26 cellular contexts compared by ENCODE assay signal in the genomic region with DNA sequence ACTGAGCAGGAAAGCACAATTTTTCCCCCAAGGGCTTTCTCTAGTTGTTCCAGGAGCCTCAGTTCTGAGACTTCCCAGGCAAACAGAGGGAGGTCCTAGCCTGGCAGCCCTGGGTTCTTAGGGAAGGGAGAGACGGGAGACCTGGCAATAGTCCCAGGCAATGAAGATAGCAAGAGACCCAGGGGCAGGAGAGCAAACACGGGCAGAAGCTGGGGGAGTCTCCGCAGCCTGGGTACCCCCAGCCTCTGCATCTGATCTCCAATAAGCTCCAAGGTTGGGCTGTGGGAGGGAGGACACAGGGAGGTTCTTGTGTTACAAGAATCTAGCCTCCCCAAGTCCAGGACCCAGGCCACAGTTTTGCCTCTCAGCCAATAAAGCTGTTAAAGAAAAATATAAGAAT. TPM values are rescaled to one million over a fixed set of nuclear protein-coding genes. Genes with fewer than 3 reads are reported as not detected.
"Had no signal": no experiment of that assay in that cellular context is flagged by ENCODE, and none has a peak within 500 bp of the region (broad histone marks: within the 10 kb centered on the region; RNA-seq: fewer than 3 reads in every experiment).

No MANE protein-coding gene starts in this region.

- H3K4me3 ChIP-seq: adrenal gland, ascending aorta, esophagus squamous epithelium, gastroesophageal sphincter, lower lobe of right lung, mucosa of descending colon, tibial artery had no signal

- H3K27ac ChIP-seq: adrenal gland, ascending aorta, esophagus squamous epithelium, gastroesophageal sphincter, lower lobe of right lung, parathyroid adenoma, tibial artery had no signal

- H3K36me3 ChIP-seq: adrenal gland, ascending aorta, esophagus squamous epithelium, gastroesophageal sphincter, lower lobe of right lung, tibial artery had no signal

- H3K9ac ChIP-seq: parathyroid adenoma had no signal

- H3K9me3 ChIP-seq: adrenal gland, ascending aorta, esophagus squamous epithelium, gastroesophageal sphincter, lower lobe of right lung, mucosa of descending colon, tibial artery had no signal

- ATAC-seq: activated T-cell treated with anti-CD3 and anti-CD28 coated beads, Interleukin-2, amount 50 U/mL, for 4 hours; gastroesophageal sphincter; left lobe of liver; lower lobe of right lung; mucosa of descending colon; right cardiac atrium; T-helper 17 cell had no signal

- DNase-seq: activated CD4-positive, alpha-beta T cell treated with anti-CD3 and anti-CD28 coated beads for 4 hours; activated CD4-positive, alpha-beta T cell treated with anti-CD3 and anti-CD28 coated beads, Interleukin-2, amount 50 U/mL, for 48 hours; activated CD4-positive, CD25-positive, alpha-beta regulatory T cell; activated CD8-positive, alpha-beta memory T cell treated with anti-CD3 and anti-CD28 coated beads, Interleukin-2, amount 50 U/mL, for 48 hours; activated naive CD4-positive, alpha-beta T cell; activated T-cell treated with anti-CD3 and anti-CD28 coated beads, Interleukin-2, amount 50 U/mL, for 4 hours; adrenal gland; central memory CD4-positive, alpha-beta T cell; esophagus squamous epithelium; head of caudate nucleus; kidney; lower lobe of right lung; mesendoderm; mucosa of descending colon; right cardiac atrium; stimulated activated CD4-positive, alpha-beta T cell treated with anti-CD3 and anti-CD28 coated beads, Interleukin-12 subunit alpha, Interleukin-12 subunit beta, amount 100 ng/mL, for 4 hours; T-helper 17 cell; tibial artery had no signal

- H2AFZ ChIP-seq: parathyroid adenoma had no signal

- H3K79me2 ChIP-seq: parathyroid adenoma had no signal

RNA-seq across cellular contexts. Expression of a gene that starts 2.4 kb away (rescaled TPM):
- total RNA-seq: activated T-helper 2 cell treated with anti-CD3 and anti-CD28 coated beads, Interferon-gamma antibody, Interleukin-2, Interleukin-4, amounts not matched to agents 10 μg/mL and 5 μg/mL and 100 μg/mL, durations not matched to agents 14 hours and 24 hours and 36 hours; adrenal gland; ascending aorta; gastroesophageal sphincter; pulmonary artery endothelial cell; skeletal muscle tissue; urinary bladder had no signal

RNA-seq across cellular contexts. Expression of a gene that starts 31.6 kb away (rescaled TPM):
- total RNA-seq: activated T-helper 2 cell treated with anti-CD3 and anti-CD28 coated beads, Interferon-gamma antibody, Interleukin-2, Interleukin-4, amounts not matched to agents 10 μg/mL and 5 μg/mL and 100 μg/mL, durations not matched to agents 14 hours and 24 hours and 36 hours; adrenal gland; ascending aorta; gastroesophageal sphincter; left lobe of liver; lower lobe of right lung; mucosa of descending colon; pulmonary artery endothelial cell; right cardiac atrium; skeletal muscle tissue; T-helper 17 cell; urinary bladder had no signal
- polyA plus RNA-seq: right cardiac atrium, urinary bladder had no signal

RNA-seq across cellular contexts. Expression of a gene that starts 51.0 kb away (rescaled TPM):
- total RNA-seq: pulmonary artery endothelial cell had no signal
